In genomic region chr16:75293746-75294145, GRCh38 we compare ENCODE assay signal across 17 cellular contexts. TPM values are rescaled to one million over a fixed set of nuclear protein-coding genes. Genes with fewer than 3 reads are reported as not detected.
"Had no signal": no experiment of that assay in that cellular context is flagged by ENCODE, and none has a peak within 500 bp of the region (broad histone marks: within the 10 kb centered on the region; RNA-seq: fewer than 3 reads in every experiment).

No MANE protein-coding gene starts in this region.

- ATAC-seq: left cardiac atrium; naive thymus-derived CD8-positive, alpha-beta T cell; psoas muscle; sciatic nerve; stimulated activated naive CD8-positive, alpha-beta T cell treated with anti-CD3 and anti-CD28 coated beads, Interleukin-15, amount 100 ng/mL, for 72 hours had no signal

- H3K27ac ChIP-seq: brain microvascular endothelial cell, psoas muscle, uterus had no signal

- H3K36me3 ChIP-seq: uterus had no signal

- H3K9me3 ChIP-seq: psoas muscle, uterus had no signal

- DNase-seq: activated CD4-positive, alpha-beta T cell treated with anti-CD3 and anti-CD28 coated beads, Interleukin-2, amount 10 ng/mL, durations not matched to agents 7 days and 5 days; amygdala; brain microvascular endothelial cell; dermis blood vessel endothelial cell; immature natural killer cell; left cardiac atrium; naive thymus-derived CD8-positive, alpha-beta T cell; nucleus accumbens; psoas muscle; stimulated activated CD4-positive, alpha-beta T cell treated with anti-CD3 and anti-CD28 coated beads, Interleukin-4, amount 100 ng/mL, for 4 hours; stimulated activated naive CD8-positive, alpha-beta T cell treated with anti-CD3 and anti-CD28 coated beads, Interleukin-15, amount 100 ng/mL, for 72 hours; uterus had no signal

- H3K4me1 ChIP-seq: uterus had no signal

- H3K4me3 ChIP-seq: lung, psoas muscle, uterus had no signal

- H3K4me3 Mint-ChIP-seq: activated CD4-positive, alpha-beta T cell treated with anti-CD3 and anti-CD28 coated beads, Interleukin-2, amount 10 ng/mL, durations not matched to agents 7 days and 5 days; activated naive CD4-positive, alpha-beta T cell treated with anti-CD3 and anti-CD28 coated beads, Interleukin-2, amount 50 U/mL, for 24 hours; immature natural killer cell; naive thymus-derived CD8-positive, alpha-beta T cell; stimulated activated naive CD8-positive, alpha-beta T cell treated with anti-CD3 and anti-CD28 coated beads, Interleukin-15, amount 100 ng/mL, for 72 hours; T-helper 1 cell treated with Interleukin-12 subunit alpha and Interleukin-12 subunit beta and Interleukin-4 antibody, amounts not matched to agents 30 μg/mL and 1 μg/mL, for 36 hours had no signal

- H3K9me3 Mint-ChIP-seq: activated CD4-positive, alpha-beta T cell treated with anti-CD3 and anti-CD28 coated beads, Interleukin-2, amount 10 ng/mL, durations not matched to agents 7 days and 5 days; activated naive CD4-positive, alpha-beta T cell treated with anti-CD3 and anti-CD28 coated beads, Interleukin-2, amount 50 U/mL, for 24 hours; activated T-helper 2 cell treated with anti-CD3 and anti-CD28 coated beads, Interferon-gamma antibody, Interleukin-2, Interleukin-4, amounts not matched to agents 10 μg/mL and 5 μg/mL and 100 μg/mL, durations not matched to agents 14 hours and 24 hours and 36 hours; naive thymus-derived CD8-positive, alpha-beta T cell; stimulated activated naive CD8-positive, alpha-beta T cell treated with anti-CD3 and anti-CD28 coated beads, Interleukin-15, amount 100 ng/mL, for 72 hours; T-helper 1 cell treated with Interleukin-12 subunit alpha and Interleukin-12 subunit beta and Interleukin-4 antibody, amounts not matched to agents 30 μg/mL and 1 μg/mL, for 36 hours had no signal

- H3K27ac Mint-ChIP-seq: activated CD4-positive, alpha-beta T cell treated with anti-CD3 and anti-CD28 coated beads, Interleukin-2, amount 10 ng/mL, durations not matched to agents 7 days and 5 days; activated naive CD4-positive, alpha-beta T cell treated with anti-CD3 and anti-CD28 coated beads, Interleukin-2, amount 50 U/mL, for 24 hours; activated T-helper 2 cell treated with anti-CD3 and anti-CD28 coated beads, Interferon-gamma antibody, Interleukin-2, Interleukin-4, amounts not matched to agents 10 μg/mL and 5 μg/mL and 100 μg/mL, durations not matched to agents 14 hours and 24 hours and 36 hours; immature natural killer cell; stimulated activated naive CD8-positive, alpha-beta T cell treated with anti-CD3 and anti-CD28 coated beads, Interleukin-15, amount 100 ng/mL, for 72 hours; T-helper 1 cell treated with Interleukin-12 subunit alpha and Interleukin-12 subunit beta and Interleukin-4 antibody, amounts not matched to agents 30 μg/mL and 1 μg/mL, for 36 hours had no signal

- H3K27me3 Mint-ChIP-seq: activated naive CD4-positive, alpha-beta T cell treated with anti-CD3 and anti-CD28 coated beads, Interleukin-2, amount 50 U/mL, for 24 hours had no signal

- H3K27me3 ChIP-seq: brain microvascular endothelial cell, uterus had no signal

RNA-seq across cellular contexts. Expression of gene BCAR1, which starts 42.3 kb away (rescaled TPM):
- polyA plus RNA-seq: immature natural killer cell; naive thymus-derived CD8-positive, alpha-beta T cell had no signal
